7 cellular contexts compared by ENCODE assay signal in genomic region chr17:83079766-83080616, GRCh38. TPM values are rescaled to one million over a fixed set of nuclear protein-coding genes. Genes with fewer than 3 reads are reported as not detected.
DNase-seq lines count a peak whose midpoint lies in the region; ATAC-seq and TF ChIP-seq lines count a peak whose summit lies in the region.

No MANE protein-coding gene starts in this region.

- TF ChIP-seq CTCF in PC-9 (conservative IDR thresholded peaks at IDR 0.05) (no peak), glutamatergic neuron (IDR thresholded peaks at IDR 0.05; ENCODE audit: partially characterized antibody, unreplicated experiment) (no peak)

- no peak overlapping the region for H3K4me3 Mint-ChIP-seq in glutamatergic neuron (ENCODE audit: unreplicated experiment)
- H3K4me3 Mint-ChIP-seq in stimulated activated memory B cell treated with anti-CD40 and anti-IgM and Interleukin-4, amounts not matched to agents 10 μg/mL and 1 μg/mL and 100 μg/mL, for 72 hours = no peak overlapping the region

- H3K36me3 ChIP-seq in PC-9 (ENCODE audit: low read depth) = no peaks in the 10 kb centered on the region

- no peaks in the 10 kb centered on the region; the same call in 1 of the 2 replicates for H4K20me1 ChIP-seq in PC-9 (ENCODE audit: insufficient read depth)

- peaks cover 18% of the 10 kb centered on the region for H3K4me1 Mint-ChIP-seq in glutamatergic neuron (ENCODE audit: low read depth, unreplicated experiment)
- H3K4me1 Mint-ChIP-seq in stimulated activated memory B cell treated with anti-CD40 and anti-IgM and Interleukin-4, amounts not matched to agents 10 μg/mL and 1 μg/mL and 100 μg/mL, for 72 hours = peaks cover 46% of the 10 kb centered on the region

- H3K9me2 ChIP-seq in PC-9 (ENCODE audit: insufficient read depth) = no peaks in the 10 kb centered on the region

- H2AFZ ChIP-seq in PC-9 = no peak overlapping the region

- H3K4me2 ChIP-seq in PC-9 = no peak overlapping the region

- no peaks in the 10 kb centered on the region for H3K36me3 Mint-ChIP-seq in glutamatergic neuron (ENCODE audit: unreplicated experiment)
- H3K36me3 Mint-ChIP-seq in stimulated activated memory B cell treated with anti-CD40 and anti-IgM and Interleukin-4, amounts not matched to agents 10 μg/mL and 1 μg/mL and 100 μg/mL, for 72 hours = peaks cover 14% of the 10 kb centered on the region

- peaks cover 8% of the 10 kb centered on the region; the same call in 1 of the 2 replicates for H3K27me3 ChIP-seq in PC-9 (ENCODE audit: insufficient read depth, low read depth)

- intact Hi-C loops in PC-9 (cut with micrococcal nuclease; ENCODE audit: unreplicated experiment) = no loop called here

- no peak for DNase-seq in PC-9
- peak; percentile 52 for DNase-seq in glutamatergic neuron
- no peak for DNase-seq in NCI-H2081 (lab: John Stamatoyannopoulos, UW)
- no peak for DNase-seq in foreskin melanocyte

- peaks cover 36% of the 10 kb centered on the region for H3K79me2 ChIP-seq in PC-9 (ENCODE audit: low read depth)

- peaks cover 11% of the 10 kb centered on the region for H3K9me3 Mint-ChIP-seq in glutamatergic neuron (ENCODE audit: unreplicated experiment)
- H3K9me3 Mint-ChIP-seq in stimulated activated memory B cell treated with anti-CD40 and anti-IgM and Interleukin-4, amounts not matched to agents 10 μg/mL and 1 μg/mL and 100 μg/mL, for 72 hours = no peaks in the 10 kb centered on the region

- H3K4me3 ChIP-seq in PC-9 = peak overlapping the region; percentile 54; the same call in 1 of the 2 replicates

- no peaks in the 10 kb centered on the region for H3K9me3 ChIP-seq in PC-9 (ENCODE audit: insufficient read depth, low read depth)

- ATAC-seq in GM21717 (IDR thresholded peaks at IDR 0.05; ENCODE audit: unreplicated experiment) (peak; percentile 4), GM18909 (IDR thresholded peaks at IDR 0.05; ENCODE audit: poor library complexity, unreplicated experiment) (no peak)
- ATAC-seq in stimulated activated memory B cell treated with anti-CD40 and anti-IgM and Interleukin-4, amounts not matched to agents 10 μg/mL and 1 μg/mL and 100 μg/mL, for 72 hours = peak; percentile 35

- H3K4me1 ChIP-seq in PC-9 (replicated peaks; ENCODE audit: insufficient read depth) = peaks cover 35% of the 10 kb centered on the region

- POLR2A ChIA-PET in PC-9 (lab: Charles Lee; ENCODE audit: unreplicated experiment) = interaction anchor here (0.6 kb wide), 1 partner anchor 115 kb away, joined by 4 read pairs; no protein-coding TSS in a partner anchor

- H3F3A ChIP-seq in PC-9 (ENCODE audit: insufficient read depth, low read depth) = peaks cover 25% of the 10 kb centered on the region

- H3K27ac Mint-ChIP-seq in glutamatergic neuron (ENCODE audit: unreplicated experiment) = no peak overlapping the region
- H3K27ac Mint-ChIP-seq in stimulated activated memory B cell treated with anti-CD40 and anti-IgM and Interleukin-4, amounts not matched to agents 10 μg/mL and 1 μg/mL and 100 μg/mL, for 72 hours = no peak overlapping the region

- BruUV-seq in PC-9 (replicated peaks; lab: Mats Ljungman, UMichigan) = no TSS peak

- CTCF ChIA-PET in PC-9 (lab: Charles Lee) = interaction anchor here (1.3 kb wide), 1 partner anchor 113 kb away, joined by 8 read pairs; no protein-coding TSS in a partner anchor

- no peak overlapping the region for H3K27ac ChIP-seq in PC-9

- peaks cover 22% of the 10 kb centered on the region for H3K27me3 Mint-ChIP-seq in glutamatergic neuron (ENCODE audit: unreplicated experiment)
- peaks cover 35% of the 10 kb centered on the region for H3K27me3 Mint-ChIP-seq in stimulated activated memory B cell treated with anti-CD40 and anti-IgM and Interleukin-4, amounts not matched to agents 10 μg/mL and 1 μg/mL and 100 μg/mL, for 72 hours

RNA-seq across cellular contexts. Expression of gene METRNL, which starts 0.6 kb away (rescaled TPM):
- total RNA-seq in PC-9 (2021) = 44.6 and 61.7 TPM in 2 replicates
- 47.1 TPM for total RNA-seq in glutamatergic neuron (ENCODE audit: unreplicated experiment)
